Comparison of ENCODE assay signal across 1 cellular context in genomic region chr20:20052074-20052970, GRCh38.
TF ChIP-seq lines count a peak whose summit lies in the region.

TSS of gene CFAP61 (plus strand) at chr20:20052532. CDS start at chr20:20056654, 4,122 bp downstream.
TSS of gene CRNKL1 (minus strand) at chr20:20052466. CDS start at chr20:20052342, 124 bp downstream.

TF ChIP-seq in HepG2, 621 proteins besides CTCF, POLR2A, EP300 and RAD21 (continued from another document and continues in another):
- TF ChIP-seq CSRNP2 (CRISPR knock-in tag; conservative IDR thresholded peaks at IDR 0.05; ENCODE audit: low read depth) (no peak), ATM (IDR thresholded peaks at IDR 0.05; ENCODE audit: borderline replicate concordance) (no peak), CHD4 (IDR thresholded peaks at IDR 0.05; ENCODE audit: borderline replicate concordance, low read length) (no peak), ATF2 (CRISPR knock-in tag; IDR thresholded peaks at IDR 0.05) (peak; percentile 85; the same call in 1 of the 2 replicates), AHR (CRISPR knock-in tag; IDR thresholded peaks at IDR 0.05) (peak; percentile 97), ZNF557 (CRISPR knock-in tag; IDR thresholded peaks at IDR 0.05) (peak; percentile 97), ZNF326 (CRISPR knock-in tag; IDR thresholded peaks at IDR 0.05; ENCODE audit: borderline replicate concordance) (no peak), ELF4 (CRISPR knock-in tag; IDR thresholded peaks at IDR 0.05; ENCODE audit: borderline replicate concordance) (peak; percentile 96), ZNF276 (CRISPR knock-in tag; IDR thresholded peaks at IDR 0.05; ENCODE audit: low read depth) (peak; percentile 86; the same call in 1 of the 2 replicates), RFXAP (CRISPR knock-in tag; IDR thresholded peaks at IDR 0.05; ENCODE audit: borderline replicate concordance) (peak; percentile 95), AKAP8 (CRISPR knock-in tag; IDR thresholded peaks at IDR 0.05) (peak; percentile 88; the same call in 1 of the 2 replicates), ARNT2 (CRISPR knock-in tag; IDR thresholded peaks at IDR 0.05; ENCODE audit: low read depth) (peak; percentile 97), ZNF616 (CRISPR knock-in tag; IDR thresholded peaks at IDR 0.05; ENCODE audit: low read depth) (peak; percentile 92; the same call in 1 of the 2 replicates), ATF7 (IDR thresholded peaks at IDR 0.05) (no peak), ATF7 (CRISPR knock-in tag; IDR thresholded peaks at IDR 0.05) (peak; percentile 38; the same call in 1 of the 2 replicates), ZNF564 (CRISPR knock-in tag; IDR thresholded peaks at IDR 0.05) (peak; percentile 92; the same call in 1 of the 2 replicates), HNRNPK (IDR thresholded peaks at IDR 0.05; ENCODE audit: low read depth, low read length, poor library complexity, severe bottlenecking) (no peak), BHLHE40 (IDR thresholded peaks at IDR 0.05; ENCODE audit: low read length) (no peak; the same call in 1 of the 2 replicates), ASH2L (IDR thresholded peaks at IDR 0.05; ENCODE audit: insufficient read length, low read depth, low read length) (peak; percentile 99), ZFAT (CRISPR knock-in tag; conservative IDR thresholded peaks at IDR 0.05) (no peak), ZBTB2 (CRISPR knock-in tag; IDR thresholded peaks at IDR 0.05; ENCODE audit: low read depth) (peak; percentile 78), ZNF747 (CRISPR knock-in tag; IDR thresholded peaks at IDR 0.05; ENCODE audit: borderline replicate concordance) (peak; percentile 97; the same call in 1 of the 2 replicates), HINFP (CRISPR knock-in tag; IDR thresholded peaks at IDR 0.05; ENCODE audit: low read depth) (peak; percentile 96), KDM3A (CRISPR knock-in tag; IDR thresholded peaks at IDR 0.05; ENCODE audit: low read depth) (peak; percentile 91; the same call in 1 of the 2 replicates), U2AF2 (IDR thresholded peaks at IDR 0.05; ENCODE audit: low read depth, low read length) (no peak), ZNF644 (CRISPR knock-in tag; IDR thresholded peaks at IDR 0.05; ENCODE audit: low read depth) (no peak; the same call in 1 of the 2 replicates), HMGXB3 (CRISPR knock-in tag; IDR thresholded peaks at IDR 0.05; ENCODE audit: borderline replicate concordance) (peak; percentile 91; the same call in 1 of the 2 replicates), HHEX (CRISPR knock-in tag; IDR thresholded peaks at IDR 0.05) (0 out of 2 replicates have a peak, but pooled peaks have one; percentile 11), SAFB2 (CRISPR knock-in tag; IDR thresholded peaks at IDR 0.05; ENCODE audit: borderline replicate concordance, low read depth) (peak; percentile 98), ZBTB7B (CRISPR knock-in tag; IDR thresholded peaks at IDR 0.05) (peak; percentile 67), THAP8 (CRISPR knock-in tag; IDR thresholded peaks at IDR 0.05; ENCODE audit: borderline replicate concordance) (no peak; the same call in 1 of the 2 replicates), GATAD2A (CRISPR knock-in tag; IDR thresholded peaks at IDR 0.05) (peak; percentile 63), TFDP2 (CRISPR knock-in tag; IDR thresholded peaks at IDR 0.05) (peak; percentile 94), ZNF101 (CRISPR knock-in tag; IDR thresholded peaks at IDR 0.05; ENCODE audit: borderline replicate concordance, low read depth) (no peak), ZNF234 (CRISPR knock-in tag; conservative IDR thresholded peaks at IDR 0.05) (no peak), ZFX (CRISPR knock-in tag; IDR thresholded peaks at IDR 0.05; ENCODE audit: low read depth) (peak; percentile 97)
